ENCODE assay signal across 8 cellular contexts in genomic region chr1:61080408-61081134, GRCh38. TPM values are rescaled to one million over a fixed set of nuclear protein-coding genes. Genes with fewer than 3 reads are reported as not detected.
DNase-seq lines count a peak whose midpoint lies in the region; ATAC-seq, FAIRE-seq and TF ChIP-seq lines count a peak whose summit lies in the region.

No MANE protein-coding gene starts in this region.

- intact Hi-C loops in activated T-helper 2 cell treated with anti-CD3 and anti-CD28 coated beads, Interferon-gamma antibody, Interleukin-2, Interleukin-4, amounts not matched to agents 10 μg/mL and 5 μg/mL and 100 μg/mL, durations not matched to agents 14 hours and 24 hours and 36 hours (cut with micrococcal nuclease) = loop anchor here (1.0 to 2.0 kb wide), 2 partner anchors 30 to 238 kb away; no protein-coding TSS in a partner anchor
- intact Hi-C loops in kidney (cut with DNase I) = no loop called here

- CTCF ChIA-PET in activated CD8-positive, alpha-beta memory T cell treated with anti-CD3 and anti-CD28 coated beads, Interleukin-2, amount 10 ng/mL, durations not matched to agents 7 days and 5 days (lab: Charles Lee) = interaction anchor here (1.0 to 2.0 kb wide), 3 partner anchors 22 to 38 kb away, joined by 3 to 6 read pairs (median 4); no protein-coding TSS in a partner anchor

- TF ChIP-seq CTCF in kidney (IDR thresholded peaks at IDR 0.05; ENCODE audit: borderline replicate concordance, extremely low read depth, insufficient read depth) = no peak

- no peak overlapping the region for H3K27ac Mint-ChIP-seq in activated CD8-positive, alpha-beta memory T cell treated with anti-CD3 and anti-CD28 coated beads, Interleukin-2, amount 10 ng/mL, durations not matched to agents 7 days and 5 days
- H3K27ac Mint-ChIP-seq in activated T-helper 2 cell treated with anti-CD3 and anti-CD28 coated beads, Interferon-gamma antibody, Interleukin-2, Interleukin-4, amounts not matched to agents 10 μg/mL and 5 μg/mL and 100 μg/mL, durations not matched to agents 14 hours and 24 hours and 36 hours = no peak overlapping the region

- H3K9me3 ChIP-seq in kidney (ENCODE audit: control insufficient read depth in 1 of 2, low read length in 2 of 2) = no peaks in the 10 kb centered on the region
- H3K9me3 ChIP-seq in thymus (ENCODE audit: control insufficient read depth) = no peaks in the 10 kb centered on the region

- H3K9ac ChIP-seq in kidney (ENCODE audit: low read length in 2 of 2) = peak overlapping the region in 1 of 2 donors; percentile 24

- peaks cover 5% of the 10 kb centered on the region for H3K36me3 Mint-ChIP-seq in activated CD8-positive, alpha-beta memory T cell treated with anti-CD3 and anti-CD28 coated beads, Interleukin-2, amount 10 ng/mL, durations not matched to agents 7 days and 5 days
- H3K36me3 Mint-ChIP-seq in activated T-helper 2 cell treated with anti-CD3 and anti-CD28 coated beads, Interferon-gamma antibody, Interleukin-2, Interleukin-4, amounts not matched to agents 10 μg/mL and 5 μg/mL and 100 μg/mL, durations not matched to agents 14 hours and 24 hours and 36 hours (ENCODE audit: low read depth) = peaks cover 2% of the 10 kb centered on the region

- H3K27ac ChIP-seq in kidney (ENCODE audit: low read depth in 2 of 2, low read length in 2 of 2) = peak overlapping the region; percentile 10 to 82
- no peak overlapping the region for H3K27ac ChIP-seq in thymus (ENCODE audit: low read depth)

- no peak for FAIRE-seq in kidney (lab: Jason Lieb, UNC)

- H3K4me3 ChIP-seq in kidney (ENCODE audit: low read length in 2 of 2) (peak overlapping the region; percentile 43 to 75), thymus (ENCODE audit: low read length) (peak overlapping the region; percentile 32)

- peaks cover 37% of the 10 kb centered on the region for H3K27me3 Mint-ChIP-seq in activated CD8-positive, alpha-beta memory T cell treated with anti-CD3 and anti-CD28 coated beads, Interleukin-2, amount 10 ng/mL, durations not matched to agents 7 days and 5 days
- peaks cover 55% of the 10 kb centered on the region for H3K27me3 Mint-ChIP-seq in activated T-helper 2 cell treated with anti-CD3 and anti-CD28 coated beads, Interferon-gamma antibody, Interleukin-2, Interleukin-4, amounts not matched to agents 10 μg/mL and 5 μg/mL and 100 μg/mL, durations not matched to agents 14 hours and 24 hours and 36 hours (ENCODE audit: low read depth)

- H3K4me3 Mint-ChIP-seq in activated CD8-positive, alpha-beta memory T cell treated with anti-CD3 and anti-CD28 coated beads, Interleukin-2, amount 10 ng/mL, durations not matched to agents 7 days and 5 days = peak overlapping the region; percentile 54
- peak overlapping the region; percentile 11 for H3K4me3 Mint-ChIP-seq in activated T-helper 2 cell treated with anti-CD3 and anti-CD28 coated beads, Interferon-gamma antibody, Interleukin-2, Interleukin-4, amounts not matched to agents 10 μg/mL and 5 μg/mL and 100 μg/mL, durations not matched to agents 14 hours and 24 hours and 36 hours (ENCODE audit: low read depth)

- H3K27me3 ChIP-seq in thymus (ENCODE audit: control insufficient read depth, insufficient read depth) = peaks cover 19% of the 10 kb centered on the region

- WGBS in thymus = 60% methylated on average over 7 of the region's 7 CpGs

- H3K4me1 ChIP-seq in kidney (ENCODE audit: control insufficient read depth in 1 of 2, insufficient read depth in 1 of 2, low read depth in 1 of 2, low read length in 2 of 2) = peaks cover 16 to 28% of the 10 kb centered on the region in 2 donors
- peaks cover 27% of the 10 kb centered on the region for H3K4me1 ChIP-seq in thymus (ENCODE audit: control insufficient read depth, insufficient read depth, low read length)

- H3K9me3 Mint-ChIP-seq in activated CD8-positive, alpha-beta memory T cell treated with anti-CD3 and anti-CD28 coated beads, Interleukin-2, amount 10 ng/mL, durations not matched to agents 7 days and 5 days (ENCODE audit: low read depth) = no peaks in the 10 kb centered on the region
- H3K9me3 Mint-ChIP-seq in activated T-helper 2 cell treated with anti-CD3 and anti-CD28 coated beads, Interferon-gamma antibody, Interleukin-2, Interleukin-4, amounts not matched to agents 10 μg/mL and 5 μg/mL and 100 μg/mL, durations not matched to agents 14 hours and 24 hours and 36 hours = no peaks in the 10 kb centered on the region

- H3K4me1 Mint-ChIP-seq in activated CD8-positive, alpha-beta memory T cell treated with anti-CD3 and anti-CD28 coated beads, Interleukin-2, amount 10 ng/mL, durations not matched to agents 7 days and 5 days = peaks cover 54% of the 10 kb centered on the region
- peaks cover 45% of the 10 kb centered on the region for H3K4me1 Mint-ChIP-seq in activated T-helper 2 cell treated with anti-CD3 and anti-CD28 coated beads, Interferon-gamma antibody, Interleukin-2, Interleukin-4, amounts not matched to agents 10 μg/mL and 5 μg/mL and 100 μg/mL, durations not matched to agents 14 hours and 24 hours and 36 hours (ENCODE audit: low read depth)

- H3K36me3 ChIP-seq in kidney (ENCODE audit: control insufficient read depth in 1 of 2, insufficient read depth in 2 of 2, low read length in 2 of 2) (no peaks in the 10 kb centered on the region), thymus (ENCODE audit: control insufficient read depth, insufficient read depth) (no peaks in the 10 kb centered on the region)

- ATAC-seq in activated CD8-positive, alpha-beta memory T cell treated with anti-CD3 and anti-CD28 coated beads, Interleukin-2, amount 10 ng/mL, durations not matched to agents 7 days and 5 days = no peak
- no peak for ATAC-seq in GM18867 (IDR thresholded peaks at IDR 0.05; ENCODE audit: unreplicated experiment)

- DNase-seq in activated CD8-positive, alpha-beta memory T cell treated with anti-CD3 and anti-CD28 coated beads, Interleukin-2, amount 10 ng/mL, durations not matched to agents 7 days and 5 days = no peak
- DNase-seq in activated CD8-positive, alpha-beta memory T cell treated with anti-CD3 and anti-CD28 coated beads for 24 hours = no peak
- no peak for DNase-seq in activated T-helper 2 cell treated with anti-CD3 and anti-CD28 coated beads, Interferon-gamma antibody, Interleukin-2, Interleukin-4, amounts not matched to agents 10 μg/mL and 5 μg/mL and 100 μg/mL, durations not matched to agents 14 hours and 24 hours and 36 hours (ENCODE audit: low spot score)
- DNase-seq in kidney = no peak
- no peak for DNase-seq in NCI-H2081 (lab: John Stamatoyannopoulos, UW)
- no peak for DNase-seq in stimulated activated CD4-positive, alpha-beta T cell treated with anti-CD3 and anti-CD28 coated beads, Interleukin-4, amount 100 ng/mL, for 1 hour

RNA-seq across cellular contexts. Expression of gene NFIA, which starts 1.8 kb away (rescaled TPM):
- 1 to 10 TPM in 1 of 2 experiments, under 1 TPM in 1; 0.80 to 5.4 TPM for total RNA-seq in activated CD8-positive, alpha-beta memory T cell treated with anti-CD3 and anti-CD28 coated beads, Interleukin-2, amount 10 ng/mL, durations not matched to agents 7 days and 5 days
- total RNA-seq in activated T-helper 2 cell treated with anti-CD3 and anti-CD28 coated beads, Interferon-gamma antibody, Interleukin-2, Interleukin-4, amounts not matched to agents 10 μg/mL and 5 μg/mL and 100 μg/mL, durations not matched to agents 14 hours and 24 hours and 36 hours = 1.4 and 1.5 TPM in 2 replicates
- total RNA-seq in kidney = 87.5 TPM
- polyA plus RNA-seq in kidney (ENCODE audit: insufficient read depth, low read depth, low replicate concordance) = 4.8 TPM
- 10.3 TPM for polyA plus RNA-seq in thymus

Comparison
In these comparisons a context has a peak if more than half of its experiments do, and no peak if none do; other contexts are left out.
1. RNA of gene NFIA, which starts 1.8 kb away (total RNA-seq): 87.5 TPM in kidney (single experiment); 0.80 to 5.4 TPM in activated CD8-positive, alpha-beta memory T cell treated with anti-CD3 and anti-CD28 coated beads, Interleukin-2, amount 10 ng/mL, durations not matched to agents 7 days and 5 days and 1.4 to 1.5 TPM in activated T-helper 2 cell treated with anti-CD3 and anti-CD28 coated beads, Interferon-gamma antibody, Interleukin-2, Interleukin-4, amounts not matched to agents 10 μg/mL and 5 μg/mL and 100 μg/mL, durations not matched to agents 14 hours and 24 hours and 36 hours; every median in the first group is over 10 times any median in the second.